25 cellular contexts compared by ENCODE assay signal in the genomic region with DNA sequence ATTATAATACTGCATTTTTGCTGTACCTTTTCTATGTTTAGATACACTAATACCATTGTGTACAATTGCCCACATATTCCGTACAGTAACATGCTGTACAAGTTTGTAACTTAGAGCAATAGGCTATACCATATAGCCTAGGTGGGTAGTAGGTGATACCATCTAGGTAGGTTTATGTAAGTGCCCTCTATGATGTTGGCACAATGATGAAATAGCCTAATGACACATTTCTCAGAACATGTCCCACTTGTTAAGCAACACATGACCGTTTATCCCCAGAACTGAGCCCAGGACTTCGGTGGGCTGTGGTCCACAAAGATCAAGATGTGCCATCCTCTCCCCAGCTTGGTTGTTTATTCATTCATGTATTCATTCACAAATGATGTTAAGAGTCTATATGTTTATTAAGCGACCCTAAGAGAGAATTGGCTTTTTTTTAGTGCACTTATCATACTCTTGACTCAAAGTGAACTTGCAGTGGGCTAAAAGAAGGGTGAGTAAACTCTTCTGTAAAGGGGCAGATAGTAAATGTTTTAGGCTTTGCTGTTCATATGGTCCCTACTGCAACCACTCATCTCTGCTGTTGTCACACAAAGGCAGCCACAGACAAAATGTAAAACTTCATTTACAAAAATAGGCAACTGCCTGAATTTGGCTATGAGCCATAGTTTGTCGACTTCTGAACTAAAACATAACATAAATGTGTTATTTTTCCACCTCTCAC.
"Had no signal": no experiment of that assay in that cellular context is flagged by ENCODE, and none has a peak within 500 bp of the region (broad histone marks: within the 10 kb centered on the region; RNA-seq: fewer than 3 reads in every experiment).

No MANE protein-coding gene starts in this region.

- DNase-seq: colonic mucosa; cortex of kidney; effector CD8-positive, alpha-beta T cell; effector memory CD8-positive, alpha-beta T cell; endodermal cell; erythroblast; esophagus squamous epithelium; foreskin fibroblast; foreskin melanocyte; gastrocnemius medialis; glutamatergic neuron; head of caudate nucleus; heart right ventricle; hippocampal formation; immature natural killer cell; left cardiac atrium; left lung; left ventricle myocardium superior; lower lobe of right lung; mesenchymal stem cell; mucosa of descending colon; naive B cell had no signal

- H3K27ac Mint-ChIP-seq: dendritic cell treated with granulocyte-macrophage colony-stimulating factor and Interleukin-4, amounts not matched to agents 40 ng/mL and 50 ng/mL, for 4 days; effector memory CD8-positive, alpha-beta T cell; endodermal cell; immature natural killer cell; mesothelial cell of epicardium; naive B cell had no signal

- H3K36me3 Mint-ChIP-seq: immature natural killer cell, mesothelial cell of epicardium, naive B cell had no signal

- H3K4me3 Mint-ChIP-seq: dendritic cell treated with granulocyte-macrophage colony-stimulating factor and Interleukin-4, amounts not matched to agents 40 ng/mL and 50 ng/mL, for 4 days; effector memory CD8-positive, alpha-beta T cell; endodermal cell; immature natural killer cell; mesothelial cell of epicardium; naive B cell had no signal

- ATAC-seq: effector memory CD8-positive, alpha-beta T cell; esophagus mucosa; gastrocnemius medialis; heart right ventricle; left cardiac atrium; left lung; left ventricle myocardium superior; lower lobe of right lung; mucosa of descending colon had no signal

- H3K9me3 Mint-ChIP-seq: dendritic cell treated with granulocyte-macrophage colony-stimulating factor and Interleukin-4, amounts not matched to agents 40 ng/mL and 50 ng/mL, for 4 days; effector memory CD8-positive, alpha-beta T cell; endodermal cell; immature natural killer cell; mesothelial cell of epicardium; naive B cell had no signal

- H3K4me1 Mint-ChIP-seq: endodermal cell, immature natural killer cell, naive B cell had no signal
